In the genomic region with DNA sequence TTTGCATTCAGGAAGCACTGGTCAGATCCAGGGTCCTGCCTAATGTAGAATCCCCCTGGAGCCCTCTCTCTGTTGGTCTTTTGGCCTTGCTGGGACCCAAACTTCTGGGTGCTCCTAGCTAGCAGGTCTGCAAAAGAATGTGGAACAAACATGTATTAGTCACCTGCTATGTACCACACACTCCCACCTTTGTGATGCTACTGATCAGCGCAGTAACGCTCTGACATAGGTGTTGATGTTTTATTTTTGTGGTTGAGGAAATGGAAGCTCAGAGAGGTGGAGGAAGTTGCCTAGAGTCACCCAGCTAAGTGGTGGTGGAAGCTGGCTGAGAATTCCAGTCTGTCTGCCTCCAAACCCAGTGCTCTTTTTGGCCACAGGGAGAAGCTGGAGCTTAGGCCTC, we compare ENCODE assay signal across 16 cellular contexts. TPM values are rescaled to one million over a fixed set of nuclear protein-coding genes. Genes with fewer than 3 reads are reported as not detected.
DNase-seq lines count a peak whose midpoint lies in the region; ATAC-seq, FAIRE-seq and TF ChIP-seq lines count a peak whose summit lies in the region.
"Had no signal": no experiment of that assay in that cellular context is flagged by ENCODE, and none has a peak within 500 bp of the region (broad histone marks: within the 10 kb centered on the region; RNA-seq: fewer than 3 reads in every experiment).

No MANE protein-coding gene starts in this region.

- CTCF ChIA-PET in CD4-positive, alpha-beta memory T cell (lab: Charles Lee; ENCODE audit: partially characterized antibody): interaction anchor here (1.0 to 9.1 kb wide), 6 partner anchors 7 to 359 kb away, joined by 3 to 146 read pairs (median 12); no protein-coding TSS in a partner anchor

- H3K4me1 ChIP-seq in CD4-positive, alpha-beta memory T cell (ENCODE audit: insufficient read depth, low read length): no peaks in the 10 kb centered on the region
- peaks cover 5% of the 10 kb centered on the region for H3K4me1 ChIP-seq in mesenchymal stem cell (ENCODE audit: control insufficient read depth, insufficient read depth, low read depth, low read length)
- H3K4me1 ChIP-seq: BLaER1 treated with 17β-estradiol and CSF1 and Interleukin-3, amounts not matched to agents 10 nM and 100 nM had no signal

- H3K36me3 ChIP-seq in CD4-positive, alpha-beta memory T cell (ENCODE audit: insufficient read depth, low read length): peaks cover 4% of the 10 kb centered on the region
- H3K36me3 ChIP-seq in mesenchymal stem cell (ENCODE audit: control insufficient read depth in 1 of 2, insufficient read depth in 2 of 2, low read depth in 1 of 2, low read length in 2 of 2): peaks cover 56 to 71% of the 10 kb centered on the region in 2 experiments

- no peak overlapping the region for H2AFZ ChIP-seq in mesenchymal stem cell (ENCODE audit: low read depth, low read length)
- H2AFZ ChIP-seq: GM23338 had no signal

- no peak overlapping the region for H3K23ac ChIP-seq in mesenchymal stem cell (ENCODE audit: low read length in 2 of 2)

- no peak overlapping the region for H3K4ac ChIP-seq in mesenchymal stem cell (ENCODE audit: low read depth in 1 of 2, low read length in 2 of 2)

- no peak overlapping the region for H3K4me2 ChIP-seq in mesenchymal stem cell (ENCODE audit: low read length, poor library complexity, severe bottlenecking)
- H3K4me2 ChIP-seq: A549; BLaER1 treated with 17β-estradiol and CSF1 and Interleukin-3, amounts not matched to agents 10 nM and 100 nM; GM23338 had no signal

- no peaks in the 10 kb centered on the region for H3K27me3 ChIP-seq in CD4-positive, alpha-beta memory T cell (ENCODE audit: insufficient read depth, low read length)
- H3K27me3 ChIP-seq in mesenchymal stem cell (ENCODE audit: control insufficient read depth in 1 of 2, insufficient read depth in 1 of 2, low read length in 2 of 2): no peaks in the 10 kb centered on the region
- H3K27me3 ChIP-seq: BLaER1 treated with 17β-estradiol and CSF1 and Interleukin-3, amounts not matched to agents 10 nM and 100 nM had no signal

- peaks cover 21% of the 10 kb centered on the region for H3K4me1 Mint-ChIP-seq in activated CD4-positive, alpha-beta T cell treated with anti-CD3 and anti-CD28 coated beads, Interleukin-2, amount 10 ng/mL, durations not matched to agents 24 days and 14 days
- peaks cover 0 to 2% (median 0%) of the 10 kb centered on the region in 4 donors for H3K4me1 Mint-ChIP-seq in CD4-positive, alpha-beta memory T cell
- H3K4me1 Mint-ChIP-seq in activated T-helper 1 cell treated with anti-CD3 and anti-CD28 coated beads, Interleukin-12 subunit alpha, Interleukin-12 subunit beta, Interleukin-2, Interleukin-4 antibody, amounts not matched to agents 30 ng/mL and 10 ng/mL and 1 ng/mL, durations not matched to agents 14 hours and 24 hours and 36 hours (ENCODE audit: low read depth): peaks cover 32% of the 10 kb centered on the region
- peaks cover 2 to 10% of the 10 kb centered on the region in 2 donors for H3K4me1 Mint-ChIP-seq in effector memory CD8-positive, alpha-beta T cell (ENCODE audit: low read depth in 2 of 2)

- H3K27ac Mint-ChIP-seq in activated CD4-positive, alpha-beta T cell treated with anti-CD3 and anti-CD28 coated beads, Interleukin-2, amount 10 ng/mL, durations not matched to agents 24 days and 14 days: peak overlapping the region; percentile 88
- peak overlapping the region in 5 of 7 donors; percentile 13 to 81 (median 53) for H3K27ac Mint-ChIP-seq in CD4-positive, alpha-beta memory T cell
- peak overlapping the region; percentile 89 for H3K27ac Mint-ChIP-seq in activated T-helper 1 cell treated with anti-CD3 and anti-CD28 coated beads, Interleukin-12 subunit alpha, Interleukin-12 subunit beta, Interleukin-2, Interleukin-4 antibody, amounts not matched to agents 30 ng/mL and 10 ng/mL and 1 ng/mL, durations not matched to agents 14 hours and 24 hours and 36 hours
- H3K27ac Mint-ChIP-seq in effector memory CD8-positive, alpha-beta T cell: peak overlapping the region in 1 of 2 donors; percentile 81
- H3K27ac Mint-ChIP-seq: GM23338 had no signal

- no peak for FAIRE-seq in GM12892 (lab: Jason Lieb, UNC)
- FAIRE-seq: A549 had no signal

- no peak for TF ChIP-seq POLR2A in GM12892 (IDR thresholded peaks at IDR 0.05; ENCODE audit: low read depth, low read length)

- POLR2A ChIA-PET in CD4-positive, alpha-beta memory T cell (lab: Charles Lee; ENCODE audit: partially characterized antibody): no interaction called here

- H3K18ac ChIP-seq in mesenchymal stem cell (ENCODE audit: low read depth in 1 of 2, low read length in 2 of 2): no peak overlapping the region

- no peak overlapping the region for H2BK12ac ChIP-seq in mesenchymal stem cell (ENCODE audit: low read length in 2 of 2)

- no peak overlapping the region for H2BK5ac ChIP-seq in mesenchymal stem cell (ENCODE audit: low read depth, low read length, poor library complexity, severe bottlenecking)

- no peak overlapping the region for H3K4me3 ChIP-seq in CD4-positive, alpha-beta memory T cell (ENCODE audit: low read length in 2 of 2)
- H3K4me3 ChIP-seq in mesenchymal stem cell (ENCODE audit: insufficient read depth in 1 of 2, low read depth in 1 of 2, low read length in 2 of 2): no peak overlapping the region
- H3K4me3 ChIP-seq: A549; BLaER1 treated with 17β-estradiol and CSF1 and Interleukin-3, amounts not matched to agents 10 nM and 100 nM; GM23338 had no signal

- peaks cover 5% of the 10 kb centered on the region for H3K79me1 ChIP-seq in mesenchymal stem cell (replicated peaks; ENCODE audit: low read length, poor library complexity, severe bottlenecking)

- H4K91ac ChIP-seq in mesenchymal stem cell (ENCODE audit: low read length): no peak overlapping the region

- no peaks in the 10 kb centered on the region for H3K27me3 Mint-ChIP-seq in activated CD4-positive, alpha-beta T cell treated with anti-CD3 and anti-CD28 coated beads, Interleukin-2, amount 10 ng/mL, durations not matched to agents 24 days and 14 days
- H3K27me3 Mint-ChIP-seq in CD4-positive, alpha-beta memory T cell: no peaks in the 10 kb centered on the region
- no peaks in the 10 kb centered on the region for H3K27me3 Mint-ChIP-seq in activated T-helper 1 cell treated with anti-CD3 and anti-CD28 coated beads, Interleukin-12 subunit alpha, Interleukin-12 subunit beta, Interleukin-2, Interleukin-4 antibody, amounts not matched to agents 30 ng/mL and 10 ng/mL and 1 ng/mL, durations not matched to agents 14 hours and 24 hours and 36 hours (ENCODE audit: insufficient read depth)
- H3K27me3 Mint-ChIP-seq in effector memory CD8-positive, alpha-beta T cell: no peaks in the 10 kb centered on the region

- ATAC-seq in effector memory CD8-positive, alpha-beta T cell (replicated peaks): peak; percentile 58
- ATAC-seq: A549, GM23338 had no signal

- no peak overlapping the region for H3K4me3 Mint-ChIP-seq in activated CD4-positive, alpha-beta T cell treated with anti-CD3 and anti-CD28 coated beads, Interleukin-2, amount 10 ng/mL, durations not matched to agents 24 days and 14 days
- H3K4me3 Mint-ChIP-seq in CD4-positive, alpha-beta memory T cell: no peak overlapping the region
- H3K4me3 Mint-ChIP-seq in activated T-helper 1 cell treated with anti-CD3 and anti-CD28 coated beads, Interleukin-12 subunit alpha, Interleukin-12 subunit beta, Interleukin-2, Interleukin-4 antibody, amounts not matched to agents 30 ng/mL and 10 ng/mL and 1 ng/mL, durations not matched to agents 14 hours and 24 hours and 36 hours: no peak overlapping the region
- H3K4me3 Mint-ChIP-seq in effector memory CD8-positive, alpha-beta T cell: no peak overlapping the region
- H3K4me3 Mint-ChIP-seq: GM23338 had no signal

- intact Hi-C loops in activated CD4-positive, alpha-beta T cell treated with anti-CD3 and anti-CD28 coated beads, Interleukin-2, amount 10 ng/mL, durations not matched to agents 24 days and 14 days (cut with micrococcal nuclease): no loop called here
- intact Hi-C loops in CD4-positive, alpha-beta memory T cell (cut with micrococcal nuclease): no loop called here
- intact Hi-C loops in activated T-helper 1 cell treated with anti-CD3 and anti-CD28 coated beads, Interleukin-12 subunit alpha, Interleukin-12 subunit beta, Interleukin-2, Interleukin-4 antibody, amounts not matched to agents 30 ng/mL and 10 ng/mL and 1 ng/mL, durations not matched to agents 14 hours and 24 hours and 36 hours (cut with micrococcal nuclease): no loop called here

- peaks cover 50% of the 10 kb centered on the region for H3K36me3 Mint-ChIP-seq in activated CD4-positive, alpha-beta T cell treated with anti-CD3 and anti-CD28 coated beads, Interleukin-2, amount 10 ng/mL, durations not matched to agents 24 days and 14 days (ENCODE audit: low read depth)
- H3K36me3 Mint-ChIP-seq in CD4-positive, alpha-beta memory T cell: peaks cover 11 to 33% of the 10 kb centered on the region in 2 donors
- H3K36me3 Mint-ChIP-seq in activated T-helper 1 cell treated with anti-CD3 and anti-CD28 coated beads, Interleukin-12 subunit alpha, Interleukin-12 subunit beta, Interleukin-2, Interleukin-4 antibody, amounts not matched to agents 30 ng/mL and 10 ng/mL and 1 ng/mL, durations not matched to agents 14 hours and 24 hours and 36 hours (ENCODE audit: low read depth): peaks cover 45% of the 10 kb centered on the region
- H3K36me3 Mint-ChIP-seq in effector memory CD8-positive, alpha-beta T cell (ENCODE audit: insufficient read depth): peaks cover 2% of the 10 kb centered on the region

- WGBS in mesenchymal stem cell: 100% methylated on average over 1 of the region's 2 CpGs

- H3K9me3 ChIP-seq in CD4-positive, alpha-beta memory T cell (ENCODE audit: control insufficient read depth in 1 of 2, low read length in 2 of 2): no peaks in the 10 kb centered on the region
- H3K9me3 ChIP-seq in mesenchymal stem cell (ENCODE audit: control insufficient read depth, low read length): no peaks in the 10 kb centered on the region
- H3K9me3 ChIP-seq: A549; BLaER1 treated with 17β-estradiol and CSF1 and Interleukin-3, amounts not matched to agents 10 nM and 100 nM had no signal

- H3K27ac ChIP-seq in CD4-positive, alpha-beta memory T cell (ENCODE audit: low read depth, low read length): no peak overlapping the region
- H3K27ac ChIP-seq in mesenchymal stem cell (ENCODE audit: low read length, poor library complexity, severe bottlenecking): no peak overlapping the region
- H3K27ac ChIP-seq: BLaER1 treated with 17β-estradiol and CSF1 and Interleukin-3, amounts not matched to agents 10 nM and 100 nM had no signal

- H2BK15ac ChIP-seq in mesenchymal stem cell (ENCODE audit: low read depth, poor library complexity, severe bottlenecking): no peak overlapping the region

- H3K14ac ChIP-seq in mesenchymal stem cell (ENCODE audit: low read length in 2 of 2): no peak overlapping the region

- no peaks in the 10 kb centered on the region for H3K9me3 Mint-ChIP-seq in activated CD4-positive, alpha-beta T cell treated with anti-CD3 and anti-CD28 coated beads, Interleukin-2, amount 10 ng/mL, durations not matched to agents 24 days and 14 days
- no peaks in the 10 kb centered on the region for H3K9me3 Mint-ChIP-seq in CD4-positive, alpha-beta memory T cell
- no peaks in the 10 kb centered on the region for H3K9me3 Mint-ChIP-seq in activated T-helper 1 cell treated with anti-CD3 and anti-CD28 coated beads, Interleukin-12 subunit alpha, Interleukin-12 subunit beta, Interleukin-2, Interleukin-4 antibody, amounts not matched to agents 30 ng/mL and 10 ng/mL and 1 ng/mL, durations not matched to agents 14 hours and 24 hours and 36 hours
- H3K9me3 Mint-ChIP-seq in effector memory CD8-positive, alpha-beta T cell: no peaks in the 10 kb centered on the region
- H3K9me3 Mint-ChIP-seq: GM23338 had no signal

- no peak overlapping the region for H2AK5ac ChIP-seq in mesenchymal stem cell (ENCODE audit: low read length, severe bottlenecking)

- H2BK120ac ChIP-seq in mesenchymal stem cell (ENCODE audit: low read depth, low read length): no peak overlapping the region

- H3K9ac ChIP-seq in mesenchymal stem cell (ENCODE audit: low read length): no peak overlapping the region
- H3K9ac ChIP-seq: BLaER1 treated with 17β-estradiol and CSF1 and Interleukin-3, amounts not matched to agents 10 nM and 100 nM had no signal

- H4K8ac ChIP-seq in mesenchymal stem cell (ENCODE audit: low read length): no peak overlapping the region

- DNase-seq in activated CD4-positive, alpha-beta T cell treated with anti-CD3 and anti-CD28 coated beads, Interleukin-2, amount 10 ng/mL, durations not matched to agents 24 days and 14 days: no peak
- no peak for DNase-seq in activated CD4-positive, alpha-beta T cell treated with anti-CD3 and anti-CD28 coated beads, Interleukin-2, amount 50 U/mL, for 4 hours
- no peak for DNase-seq in CD4-positive, alpha-beta memory T cell
- DNase-seq in activated T-helper 1 cell treated with anti-CD3 and anti-CD28 coated beads, Interleukin-12 subunit alpha, Interleukin-12 subunit beta, Interleukin-2, Interleukin-4 antibody, amounts not matched to agents 30 ng/mL and 10 ng/mL and 1 ng/mL, durations not matched to agents 14 hours and 24 hours and 36 hours (ENCODE audit: low spot score): no peak
- DNase-seq in effector memory CD8-positive, alpha-beta T cell: no peak
- DNase-seq in COR-L47 (lab: John Stamatoyannopoulos, UW): no peak
- DNase-seq in mesenchymal stem cell: no peak
- DNase-seq in GM12892 (ENCODE audit: insufficient read length): no peak
- DNase-seq: GF-D8, MV-4-11, NCI-H1417, NCI-H187 treated with DMSO at 0.1 percent for 48 hours, NCI-H69 had no signal

RNA-seq across cellular contexts. Expression of a gene that starts 35.8 kb away (rescaled TPM):
- total RNA-seq in activated CD4-positive, alpha-beta T cell treated with anti-CD3 and anti-CD28 coated beads, Interleukin-2, amount 10 ng/mL, durations not matched to agents 24 days and 14 days: 46.4 and 51.6 TPM in 2 replicates
- 10 to 100 TPM; 19.9 to 24.6 TPM for total RNA-seq in CD4-positive, alpha-beta memory T cell
- 10 to 100 TPM; 24.1 to 33.2 TPM for polyA plus RNA-seq in CD4-positive, alpha-beta memory T cell
- 38.4 and 39.7 TPM in 2 replicates for total RNA-seq in activated T-helper 1 cell treated with anti-CD3 and anti-CD28 coated beads, Interleukin-12 subunit alpha, Interleukin-12 subunit beta, Interleukin-2, Interleukin-4 antibody, amounts not matched to agents 30 ng/mL and 10 ng/mL and 1 ng/mL, durations not matched to agents 14 hours and 24 hours and 36 hours
- 1.2 TPM for polyA plus RNA-seq in mesenchymal stem cell (2013, experiment 1 of 2)
- polyA plus RNA-seq in mesenchymal stem cell (2013, experiment 2 of 2): 1.2 TPM
- 125 TPM for polyA plus RNA-seq in GM12892 (2012; ENCODE audit: missing spikeins)
